1 cellular context compared by ENCODE assay signal in genomic region chr19:46954502-46955004, GRCh38.
TF ChIP-seq lines count a peak whose summit lies in the region.

No MANE protein-coding gene starts in this region.

TF ChIP-seq in GM23338, 12 proteins besides CTCF, POLR2A, EP300 and RAD21 (continued from another document):
- TF ChIP-seq ZNF462 (CRISPR knock-in tag; IDR thresholded peaks at IDR 0.05) = no peak
- TF ChIP-seq JUNB (IDR thresholded peaks at IDR 0.05; ENCODE audit: unreplicated experiment) = no peak
- TF ChIP-seq REST (IDR thresholded peaks at IDR 0.05; ENCODE audit: unreplicated experiment) = no peak
- TF ChIP-seq EZH2phosphoT487 (IDR thresholded peaks at IDR 0.05; ENCODE audit: unreplicated experiment) = no peak
- TF ChIP-seq, protein P1, sequence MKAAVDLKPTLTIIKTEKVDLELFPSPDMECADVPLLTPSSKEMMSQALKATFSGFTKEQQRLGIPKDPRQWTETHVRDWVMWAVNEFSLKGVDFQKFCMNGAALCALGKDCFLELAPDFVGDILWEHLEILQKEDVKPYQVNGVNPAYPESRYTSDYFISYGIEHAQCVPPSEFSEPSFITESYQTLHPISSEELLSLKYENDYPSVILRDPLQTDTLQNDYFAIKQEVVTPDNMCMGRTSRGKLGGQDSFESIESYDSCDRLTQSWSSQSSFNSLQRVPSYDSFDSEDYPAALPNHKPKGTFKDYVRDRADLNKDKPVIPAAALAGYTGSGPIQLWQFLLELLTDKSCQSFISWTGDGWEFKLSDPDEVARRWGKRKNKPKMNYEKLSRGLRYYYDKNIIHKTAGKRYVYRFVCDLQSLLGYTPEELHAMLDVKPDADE (IDR thresholded peaks at IDR 0.05) = no peak
- no peak for TF ChIP-seq ZNF114 (CRISPR knock-in tag; IDR thresholded peaks at IDR 0.05)
- no peak for TF ChIP-seq POLR2AphosphoS5 (IDR thresholded peaks at IDR 0.05; ENCODE audit: low read depth)
